Comparison of ENCODE assay signal across 20 cellular contexts in genomic region chr2:20469595-20469994, GRCh38.
"Had no signal": no experiment of that assay in that cellular context is flagged by ENCODE, and none has a peak within 500 bp of the region (broad histone marks: within the 10 kb centered on the region; RNA-seq: fewer than 3 reads in every experiment).

No MANE protein-coding gene starts in this region.

- H3K4me3 Mint-ChIP-seq: activated CD4-positive, alpha-beta T cell treated with anti-CD3 and anti-CD28 coated beads, Interleukin-2, amount 10 ng/mL, durations not matched to agents 24 days and 14 days; brain; nephron; stimulated activated memory B cell treated with anti-CD40 and anti-IgM and Interleukin-4, amounts not matched to agents 10 μg/mL and 1 μg/mL and 100 μg/mL, for 72 hours; T-helper 1 cell treated with Interleukin-12 subunit alpha and Interleukin-12 subunit beta and Interleukin-4 antibody, amounts not matched to agents 30 μg/mL and 1 μg/mL, for 36 hours; type B pancreatic cell had no signal

- H3K4me3 ChIP-seq: left lung, ovary, psoas muscle, testis had no signal

- H3K27me3 Mint-ChIP-seq: stimulated activated memory B cell treated with anti-CD40 and anti-IgM and Interleukin-4, amounts not matched to agents 10 μg/mL and 1 μg/mL and 100 μg/mL, for 72 hours; type B pancreatic cell had no signal

- H3K4me1 ChIP-seq: foreskin keratinocyte, left lung had no signal

- DNase-seq: activated CD4-positive, alpha-beta T cell treated with anti-CD3 and anti-CD28 coated beads, Interleukin-2, amount 10 ng/mL, durations not matched to agents 24 days and 14 days; activated gamma-delta T cell treated with Interleukin-2 at 50 U/mL for 16 hours; aorta; central memory CD4-positive, alpha-beta T cell; effector memory CD4-positive, alpha-beta T cell; foreskin keratinocyte; psoas muscle; right cardiac atrium; stimulated activated CD4-positive, alpha-beta T cell treated with anti-CD3 and anti-CD28 coated beads, Interleukin-2, amount 100 ng/mL, for 24 hours; T1000; testis had no signal

- H3K36me3 ChIP-seq: left lung, neutrophil, ovary had no signal

- H3K9me3 ChIP-seq: left lung, neutrophil, ovary, psoas muscle, testis had no signal

- H3K36me3 Mint-ChIP-seq: activated naive CD4-positive, alpha-beta T cell treated with anti-CD3 and anti-CD28 coated beads, Interleukin-2, amount 50 U/mL, for 72 hours; brain; stimulated activated memory B cell treated with anti-CD40 and anti-IgM and Interleukin-4, amounts not matched to agents 10 μg/mL and 1 μg/mL and 100 μg/mL, for 72 hours had no signal

- H3K27me3 ChIP-seq: foreskin keratinocyte, left lung, neutrophil, ovary, testis had no signal

- H3K27ac ChIP-seq: foreskin keratinocyte, left lung, neutrophil, ovary, psoas muscle, testis had no signal

- ATAC-seq: activated naive CD4-positive, alpha-beta T cell treated with anti-CD3 and anti-CD28 coated beads, Interleukin-2, amount 50 U/mL, for 72 hours; foreskin keratinocyte; left lung; psoas muscle; right cardiac atrium; stimulated activated memory B cell treated with anti-CD40 and anti-IgM and Interleukin-4, amounts not matched to agents 10 μg/mL and 1 μg/mL and 100 μg/mL, for 72 hours had no signal

- H3K27ac Mint-ChIP-seq: activated CD4-positive, alpha-beta T cell treated with anti-CD3 and anti-CD28 coated beads, Interleukin-2, amount 10 ng/mL, durations not matched to agents 24 days and 14 days; activated naive CD4-positive, alpha-beta T cell treated with anti-CD3 and anti-CD28 coated beads, Interleukin-2, amount 50 U/mL, for 72 hours; nephron; stimulated activated memory B cell treated with anti-CD40 and anti-IgM and Interleukin-4, amounts not matched to agents 10 μg/mL and 1 μg/mL and 100 μg/mL, for 72 hours; T-helper 1 cell treated with Interleukin-12 subunit alpha and Interleukin-12 subunit beta and Interleukin-4 antibody, amounts not matched to agents 30 μg/mL and 1 μg/mL, for 36 hours; type B pancreatic cell had no signal

- H3K9me3 Mint-ChIP-seq: activated CD4-positive, alpha-beta T cell treated with anti-CD3 and anti-CD28 coated beads, Interleukin-2, amount 10 ng/mL, durations not matched to agents 24 days and 14 days; activated naive CD4-positive, alpha-beta T cell treated with anti-CD3 and anti-CD28 coated beads, Interleukin-2, amount 50 U/mL, for 72 hours; nephron; stimulated activated memory B cell treated with anti-CD40 and anti-IgM and Interleukin-4, amounts not matched to agents 10 μg/mL and 1 μg/mL and 100 μg/mL, for 72 hours; T-helper 1 cell treated with Interleukin-12 subunit alpha and Interleukin-12 subunit beta and Interleukin-4 antibody, amounts not matched to agents 30 μg/mL and 1 μg/mL, for 36 hours had no signal

- H3K4me1 Mint-ChIP-seq: activated CD4-positive, alpha-beta T cell treated with anti-CD3 and anti-CD28 coated beads, Interleukin-2, amount 10 ng/mL, durations not matched to agents 24 days and 14 days had no signal
